Comparison of ENCODE assay signal across 31 cellular contexts in genomic region chr6:10995114-10995707, GRCh38. TPM values are rescaled to one million over a fixed set of nuclear protein-coding genes. Genes with fewer than 3 reads are reported as not detected.
"Had no signal": no experiment of that assay in that cellular context is flagged by ENCODE, and none has a peak within 500 bp of the region (broad histone marks: within the 10 kb centered on the region; RNA-seq: fewer than 3 reads in every experiment).

No MANE protein-coding gene starts in this region.

- H3K27me3 ChIP-seq: thyroid gland, upper lobe of right lung had no signal

- H3K9me3 ChIP-seq: thyroid gland, upper lobe of right lung had no signal

- FAIRE-seq: endothelial cell of umbilical vein, kidney, TTC549 had no signal

- H3K4me3 ChIP-seq: lung, skin epidermis, thyroid gland, upper lobe of right lung had no signal

- DNase-seq: activated CD4-positive, alpha-beta T cell treated with anti-CD3 and anti-CD28 coated beads, Interleukin-2, amount 10 ng/mL, durations not matched to agents 7 days and 5 days; activated CD4-positive, CD25-positive, alpha-beta regulatory T cell treated with anti-CD3 and anti-CD28 coated beads, Interleukin-2, amount 50 U/mL, for 72 hours; activated CD8-positive, alpha-beta T cell treated with anti-CD3 and anti-CD28 coated beads for 36 hours; activated gamma-delta T cell treated with Interleukin-2 at 50 U/mL for 16 hours; activated naive CD8-positive, alpha-beta T cell treated with anti-CD3 and anti-CD28 coated beads, Interleukin-2, amount 50 U/mL, for 24 hours; activated T-cell treated with anti-CD3 and anti-CD28 coated beads, Interleukin-2, amount 50 U/mL, for 4 hours; amygdala; cortex of kidney; effector memory CD8-positive, alpha-beta T cell; foreskin fibroblast; hippocampal formation; immature natural killer cell; kidney; naive B cell; occipital lobe; stimulated activated CD4-positive, alpha-beta T cell treated with anti-CD3 and anti-CD28 coated beads, Interleukin-12 subunit alpha, Interleukin-12 subunit beta, amount 100 ng/mL, for 4 hours; stimulated activated CD4-positive, alpha-beta T cell treated with anti-CD3 and anti-CD28 coated beads, Interleukin-4, amount 100 ng/mL, for 1 hour; substantia nigra; SW 1271; T-helper 9 cell; thyroid gland; upper lobe of right lung had no signal

- H3K36me3 ChIP-seq: thyroid gland, upper lobe of right lung had no signal

- H3K27ac ChIP-seq: skin epidermis, thyroid gland, upper lobe of right lung, VCaP had no signal

- ATAC-seq: activated CD8-positive, alpha-beta T cell treated with anti-CD3 and anti-CD28 coated beads for 36 hours; activated naive CD8-positive, alpha-beta T cell treated with anti-CD3 and anti-CD28 coated beads, Interleukin-2, amount 50 U/mL, for 24 hours; activated T-cell treated with anti-CD3 and anti-CD28 coated beads, Interleukin-2, amount 50 U/mL, for 4 hours; activated T-helper 17 cell treated with anti-CD3 and anti-CD28 coated beads, Interleukin-2, amount 50 U/mL, for 72 hours; effector memory CD8-positive, alpha-beta T cell; left lobe of liver; right cardiac atrium; upper lobe of right lung had no signal

- H3K4me1 ChIP-seq: upper lobe of right lung had no signal

RNA-seq across cellular contexts. Expression of gene ELOVL2, which starts 48.9 kb away (rescaled TPM):
- total RNA-seq: activated CD4-positive, alpha-beta T cell treated with anti-CD3 and anti-CD28 coated beads, Interleukin-2, amount 10 ng/mL, durations not matched to agents 7 days and 5 days; activated CD8-positive, alpha-beta T cell treated with anti-CD3 and anti-CD28 coated beads for 36 hours; activated T-cell treated with anti-CD3 and anti-CD28 coated beads, Interleukin-2, amount 50 U/mL, for 4 hours; activated T-helper 17 cell treated with anti-CD3 and anti-CD28 coated beads, Interleukin-2, amount 50 U/mL, for 72 hours; endothelial cell of umbilical vein; pulmonary artery endothelial cell had no signal
- polyA plus RNA-seq: endothelial cell of umbilical vein, immature natural killer cell had no signal
